1 cellular context compared by ENCODE assay signal in genomic region chr6:73400656-73401055, GRCh38.
TF ChIP-seq lines count a peak whose summit lies in the region.

No MANE protein-coding gene starts in this region.

TF ChIP-seq in K562, 482 proteins besides CTCF, POLR2A, EP300 and RAD21:
- TF ChIP-seq RHOXF2B (CRISPR knock-in tag; conservative IDR thresholded peaks at IDR 0.05) = no peak
- no peak for TF ChIP-seq FOS (IDR thresholded peaks at IDR 0.05; ENCODE audit: extremely low read depth, insufficient read length)
- no peak for TF ChIP-seq ZBTB17 (CRISPR knock-in tag; IDR thresholded peaks at IDR 0.05)
- no peak for TF ChIP-seq RBM14 (IDR thresholded peaks at IDR 0.05; ENCODE audit: borderline replicate concordance, insufficient read depth, low read depth, low read length)
- TF ChIP-seq, protein P1, sequence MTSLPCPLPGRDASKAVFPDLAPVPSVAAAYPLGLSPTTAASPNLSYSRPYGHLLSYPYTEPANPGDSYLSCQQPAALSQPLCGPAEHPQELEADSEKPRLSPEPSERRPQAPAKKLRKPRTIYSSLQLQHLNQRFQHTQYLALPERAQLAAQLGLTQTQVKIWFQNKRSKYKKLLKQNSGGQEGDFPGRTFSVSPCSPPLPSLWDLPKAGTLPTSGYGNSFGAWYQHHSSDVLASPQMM (CRISPR knock-in tag; IDR thresholded peaks at IDR 0.05) = no peak
- TF ChIP-seq TEAD2 (tag; IDR thresholded peaks at IDR 0.05) = no peak
- no peak for TF ChIP-seq NFXL1 (CRISPR knock-in tag; IDR thresholded peaks at IDR 0.05)
- no peak for TF ChIP-seq MEF2D (tag; conservative IDR thresholded peaks at IDR 0.05; ENCODE audit: low read depth)
- TF ChIP-seq, protein P2, sequence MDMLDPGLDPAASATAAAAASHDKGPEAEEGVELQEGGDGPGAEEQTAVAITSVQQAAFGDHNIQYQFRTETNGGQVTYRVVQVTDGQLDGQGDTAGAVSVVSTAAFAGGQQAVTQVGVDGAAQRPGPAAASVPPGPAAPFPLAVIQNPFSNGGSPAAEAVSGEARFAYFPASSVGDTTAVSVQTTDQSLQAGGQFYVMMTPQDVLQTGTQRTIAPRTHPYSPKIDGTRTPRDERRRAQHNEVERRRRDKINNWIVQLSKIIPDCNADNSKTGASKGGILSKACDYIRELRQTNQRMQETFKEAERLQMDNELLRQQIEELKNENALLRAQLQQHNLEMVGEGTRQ (CRISPR knock-in tag; IDR thresholded peaks at IDR 0.05) = no peak
- no peak for TF ChIP-seq KAT8 (IDR thresholded peaks at IDR 0.05; ENCODE audit: low read depth)
- TF ChIP-seq ZNF77 (CRISPR knock-in tag; IDR thresholded peaks at IDR 0.05) = no peak
- no peak for TF ChIP-seq ZFP91 (CRISPR knock-in tag; IDR thresholded peaks at IDR 0.05)
- no peak for TF ChIP-seq ZNF75A (CRISPR knock-in tag; IDR thresholded peaks at IDR 0.05)
